5 cellular contexts compared by ENCODE assay signal in the genomic region with DNA sequence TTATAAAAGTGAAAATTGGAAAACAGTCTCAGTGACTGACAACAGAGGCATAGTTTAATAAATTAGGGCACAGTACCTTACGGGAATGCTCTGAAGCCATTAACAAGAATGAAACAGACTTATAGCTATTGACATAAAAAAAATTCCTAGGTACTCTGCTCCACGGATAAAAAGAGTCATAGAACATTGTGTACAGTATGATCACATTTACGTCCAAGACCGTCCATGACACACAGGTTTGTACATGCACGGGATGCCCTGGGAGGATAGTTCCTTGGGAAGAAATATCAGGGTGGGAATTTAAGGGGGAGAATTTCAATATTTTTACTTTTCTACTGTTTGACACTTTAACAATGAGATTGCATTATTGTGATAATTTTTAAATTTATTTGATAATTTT. TPM values are rescaled to one million over a fixed set of nuclear protein-coding genes. Genes with fewer than 3 reads are reported as not detected.
"Had no signal": no experiment of that assay in that cellular context is flagged by ENCODE, and none has a peak within 500 bp of the region (broad histone marks: within the 10 kb centered on the region; RNA-seq: fewer than 3 reads in every experiment).

No MANE protein-coding gene starts in this region.

- ATAC-seq: GM23338, K562 had no signal

- H3K4me3 ChIP-seq: GM23338, K562 had no signal

- DNase-seq: H9, HCEC 1CT, IMR-90 had no signal

RNA-seq across cellular contexts. Expression of a gene that starts 24.9 kb away (rescaled TPM):
- total RNA-seq: IMR-90 had no signal
- polyA plus RNA-seq: IMR-90 had no signal
